In the genomic region with DNA sequence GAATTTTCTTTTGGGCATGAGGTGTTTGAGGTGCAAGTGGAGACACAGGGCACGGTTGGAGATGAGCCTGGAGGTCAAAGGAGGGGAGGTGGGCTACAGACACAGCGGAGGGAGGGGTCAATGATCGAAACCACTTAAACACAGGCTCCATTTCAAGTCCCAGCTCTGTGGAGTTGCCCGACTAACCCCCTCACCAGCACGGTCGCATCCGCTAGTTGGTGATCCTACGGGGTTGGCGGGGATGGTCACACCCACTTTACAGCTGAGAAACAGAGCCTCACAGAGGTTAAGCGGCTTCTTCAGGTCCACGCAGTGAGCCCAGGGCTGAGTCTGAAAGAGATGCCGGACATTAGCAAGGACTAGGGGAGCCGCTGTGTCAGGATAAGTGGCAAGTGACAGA, we compare ENCODE assay signal across 1 cellular context.
TF ChIP-seq lines count a peak whose summit lies in the region.

No MANE protein-coding gene starts in this region.

TF ChIP-seq in H1, 55 proteins besides CTCF, POLR2A, EP300 and RAD21:
- 0 out of 2 replicates have a peak, but pooled peaks have one; percentile 7 for TF ChIP-seq PHF8 (conservative IDR thresholded peaks at IDR 0.05; ENCODE audit: low read depth, low read length)
- TF ChIP-seq EGR1 (IDR thresholded peaks at IDR 0.05; ENCODE audit: borderline replicate concordance, low read depth, low read length), result no peak
